In genomic region chr6:154732824-154733609, GRCh38 we compare ENCODE assay signal across 8 cellular contexts. TPM values are rescaled to one million over a fixed set of nuclear protein-coding genes. Genes with fewer than 3 reads are reported as not detected.
DNase-seq lines count a peak whose midpoint lies in the region; ATAC-seq lines count a peak whose summit lies in the region.

TSS of gene SCAF8 (plus strand) at chr6:154733416. CDS start at chr6:154733901, 485 bp downstream.

- peak; percentile 53 to 73 for DNase-seq in NCI-H187 (lab: John Stamatoyannopoulos, UW)
- no peak for DNase-seq in NCI-H187 treated with DMSO at 0.1 percent for 48 hours (lab: John Stamatoyannopoulos, UW)
- peak; percentile 85 for DNase-seq in NCI-H1417 treated with DMSO at 0.1 percent for 48 hours (lab: John Stamatoyannopoulos, UW)
- peak; percentile 76 for DNase-seq in T1000 (lab: John Stamatoyannopoulos, UW)
- peak; percentile 97 for DNase-seq in astrocyte of the hippocampus (ENCODE audit: low read depth, low spot score)
- DNase-seq in hippocampal formation (lab: John Stamatoyannopoulos, UW), result peak; percentile 79 to 88
- peak; percentile 90 for DNase-seq in sciatic nerve (ENCODE audit: low spot score)

- intact Hi-C loops in sciatic nerve (cut with DNase I), result loop anchor here (10.0 kb wide), 1 partner anchor 82 kb away; no protein-coding TSS in a partner anchor

- ATAC-seq in HG02840 (IDR thresholded peaks at IDR 0.05; ENCODE audit: low FRiP score, unreplicated experiment) (peak; percentile 81), sciatic nerve (peak; percentile 86)

RNA-seq across cellular contexts. Expression of gene SCAF8, which starts in this region (rescaled TPM):
- 63.4 TPM for total RNA-seq in sciatic nerve
